In genomic region chr2:120253021-120253882, GRCh38 we compare ENCODE assay signal across 8 cellular contexts. TPM values are rescaled to one million over a fixed set of nuclear protein-coding genes. Genes with fewer than 3 reads are reported as not detected.
DNase-seq lines count a peak whose midpoint lies in the region; ATAC-seq and TF ChIP-seq lines count a peak whose summit lies in the region.

No MANE protein-coding gene starts in this region.

- no peak for TF ChIP-seq POLR2A in lower leg skin (IDR thresholded peaks at IDR 0.05)

- TF ChIP-seq CTCF in GM12874 (IDR thresholded peaks at IDR 0.05; ENCODE audit: insufficient read depth, low read depth, low read length) (peak; percentile 31), lower leg skin (IDR thresholded peaks at IDR 0.05) (no peak)

- peak; percentile 18 for ATAC-seq in HG02623 (IDR thresholded peaks at IDR 0.05; ENCODE audit: unreplicated experiment)

- peaks cover 17% of the 10 kb centered on the region for H3K9me3 Mint-ChIP-seq in activated CD4-positive, alpha-beta T cell treated with anti-CD3 and anti-CD28 coated beads, Interleukin-2, amount 10 ng/mL, durations not matched to agents 24 days and 14 days

- intact Hi-C loops in activated CD4-positive, alpha-beta T cell treated with anti-CD3 and anti-CD28 coated beads, Interleukin-2, amount 10 ng/mL, durations not matched to agents 24 days and 14 days (cut with micrococcal nuclease), result loop anchor here (1.0 to 10.0 kb wide), 5 partner anchors 8 to 888 kb away; partner anchors contain the start of genes C2orf76, DBI and TMEM185B
- intact Hi-C loops in lower leg skin (cut with DNase I; ENCODE audit: low total_unique reads), result no loop called here

- H3K4me1 Mint-ChIP-seq in activated CD4-positive, alpha-beta T cell treated with anti-CD3 and anti-CD28 coated beads, Interleukin-2, amount 10 ng/mL, durations not matched to agents 24 days and 14 days, result peaks cover 70% of the 10 kb centered on the region

- peaks cover 4% of the 10 kb centered on the region for H3K27me3 Mint-ChIP-seq in activated CD4-positive, alpha-beta T cell treated with anti-CD3 and anti-CD28 coated beads, Interleukin-2, amount 10 ng/mL, durations not matched to agents 24 days and 14 days

- DNase-seq in AG08395 (ENCODE audit: low spot score) (peak; percentile 80), MV-4-11 (lab: John Stamatoyannopoulos, UW) (peak; percentile 83), lower leg skin (ENCODE audit: low spot score in 2 of 2) (peak; percentile 82 to 96)
- DNase-seq in activated CD4-positive, alpha-beta T cell treated with anti-CD3 and anti-CD28 coated beads, Interleukin-2, amount 10 ng/mL, durations not matched to agents 24 days and 14 days, result peak; percentile 80
- DNase-seq in effector CD8-positive, alpha-beta T cell (lab: John Stamatoyannopoulos, UW), result peak; percentile 34
- DNase-seq in stimulated activated CD8-positive, alpha-beta memory T cell treated with anti-CD3 and anti-CD28 coated beads, Interleukin-4, amount 100 ng/mL, for 24 hours (ENCODE audit: low read depth), result peak; percentile 26

- peak overlapping the region; percentile 99 for H3K4me3 Mint-ChIP-seq in activated CD4-positive, alpha-beta T cell treated with anti-CD3 and anti-CD28 coated beads, Interleukin-2, amount 10 ng/mL, durations not matched to agents 24 days and 14 days

- peak overlapping the region; percentile 69 for H3K4me3 ChIP-seq in lower leg skin (ENCODE audit: low read depth, poor library complexity, severe bottlenecking)

- 0 to 1% methylated on average over 37 to 42 of the region's 60 CpGs for WGBS in lower leg skin, 2 donors

- peak overlapping the region; percentile 90 for H3K27ac Mint-ChIP-seq in activated CD4-positive, alpha-beta T cell treated with anti-CD3 and anti-CD28 coated beads, Interleukin-2, amount 10 ng/mL, durations not matched to agents 24 days and 14 days

- peaks cover 36% of the 10 kb centered on the region for H3K36me3 Mint-ChIP-seq in activated CD4-positive, alpha-beta T cell treated with anti-CD3 and anti-CD28 coated beads, Interleukin-2, amount 10 ng/mL, durations not matched to agents 24 days and 14 days (ENCODE audit: low read depth)

RNA-seq across cellular contexts. Expression of gene RALB, which starts 0.6 kb away (rescaled TPM):
- 72.1 and 80.0 TPM in 2 replicates for total RNA-seq in activated CD4-positive, alpha-beta T cell treated with anti-CD3 and anti-CD28 coated beads, Interleukin-2, amount 10 ng/mL, durations not matched to agents 24 days and 14 days
- 10 to 100 TPM; 22.4 to 42.8 (median 34.9) TPM for total RNA-seq in lower leg skin

RNA-seq across cellular contexts. Expression of gene TMEM185B, which starts 30.1 kb away (rescaled TPM):
- total RNA-seq in activated CD4-positive, alpha-beta T cell treated with anti-CD3 and anti-CD28 coated beads, Interleukin-2, amount 10 ng/mL, durations not matched to agents 24 days and 14 days, result 44.3 and 45.8 TPM in 2 replicates
- total RNA-seq in lower leg skin, result 10 to 100 TPM; 21.0 to 33.3 (median 25.4) TPM

Comparison
In these comparisons a context has a peak if more than half of its experiments do, and no peak if none do; other contexts are left out.
1. Peak in every context shown above with its lines: DNase-seq, ATAC-seq and H3K4me3 ChIP-seq.
2. DNase-seq: peak in every context shown above with its lines; median percentile 89 in lower leg skin; 83 in MV-4-11; 80 in AG08395; 80 in activated CD4-positive, alpha-beta T cell treated with anti-CD3 and anti-CD28 coated beads, Interleukin-2, amount 10 ng/mL, durations not matched to agents 24 days and 14 days; 34 in effector CD8-positive, alpha-beta T cell; 26 in stimulated activated CD8-positive, alpha-beta memory T cell treated with anti-CD3 and anti-CD28 coated beads, Interleukin-4, amount 100 ng/mL, for 24 hours.